Comparison of ENCODE assay signal across 17 cellular contexts in genomic region chr3:195140816-195141793, GRCh38.
"Had no signal": no experiment of that assay in that cellular context is flagged by ENCODE, and none has a peak within 500 bp of the region (broad histone marks: within the 10 kb centered on the region; RNA-seq: fewer than 3 reads in every experiment).

No MANE protein-coding gene starts in this region.

- H3K27me3 ChIP-seq: right lobe of liver had no signal

- H3K27ac ChIP-seq: coronary artery, right lobe of liver had no signal

- H3K4me1 ChIP-seq: right lobe of liver had no signal

- ATAC-seq: activated CD8-positive, alpha-beta memory T cell treated with anti-CD3 and anti-CD28 coated beads, Interleukin-2, amount 10 ng/mL, durations not matched to agents 7 days and 5 days; activated T-cell treated with anti-CD3 and anti-CD28 coated beads, Interleukin-2, amount 50 U/mL, for 4 hours; naive thymus-derived CD4-positive, alpha-beta T cell; stimulated activated naive B cell treated with anti-CD40 and anti-IgM and Interleukin-4, amounts not matched to agents 10 μg/mL and 1 μg/mL and 100 μg/mL, for 72 hours had no signal

- H3K4me3 ChIP-seq: coronary artery, right lobe of liver had no signal

- DNase-seq: activated CD4-positive, alpha-beta T cell treated with anti-CD3 and anti-CD28 coated beads, Interleukin-2, amount 50 U/mL, for 4 hours; activated CD4-positive, CD25-positive, alpha-beta regulatory T cell treated with anti-CD3 and anti-CD28 coated beads, Interleukin-2, amount 50 U/mL, for 72 hours; activated CD8-positive, alpha-beta memory T cell treated with anti-CD3 and anti-CD28 coated beads, Interleukin-2, amount 10 ng/mL, durations not matched to agents 7 days and 5 days; activated effector memory CD4-positive, alpha-beta T cell treated with anti-CD3 and anti-CD28 coated beads, Interleukin-2, amount 50 U/mL, for 16 hours; activated naive CD8-positive, alpha-beta T cell treated with anti-CD3 and anti-CD28 coated beads for 36 hours; activated T-cell treated with anti-CD3 and anti-CD28 coated beads, Interleukin-2, amount 50 U/mL, for 4 hours; anterior cingulate cortex; caudate nucleus; effector CD8-positive, alpha-beta T cell; head of caudate nucleus; naive thymus-derived CD4-positive, alpha-beta T cell; right lobe of liver; stimulated activated CD4-positive, alpha-beta T cell treated with anti-CD3 and anti-CD28 coated beads, Interleukin-1b, Interleukin-23, amount 100 ng/mL, for 48 hours; stimulated activated naive B cell treated with anti-CD40 and anti-IgM and Interleukin-4, amounts not matched to agents 10 μg/mL and 1 μg/mL and 100 μg/mL, for 72 hours; substantia nigra; T-helper 2 cell had no signal

- H3K36me3 ChIP-seq: right lobe of liver had no signal

- H3K9me3 ChIP-seq: right lobe of liver had no signal
